ENCODE assay signal across 20 cellular contexts in genomic region chr9:92384373-92384772, GRCh38. TPM values are rescaled to one million over a fixed set of nuclear protein-coding genes. Genes with fewer than 3 reads are reported as not detected.
DNase-seq lines count a peak whose midpoint lies in the region; ATAC-seq and TF ChIP-seq lines count a peak whose summit lies in the region.
"Had no signal": no experiment of that assay in that cellular context is flagged by ENCODE, and none has a peak within 500 bp of the region (broad histone marks: within the 10 kb centered on the region; RNA-seq: fewer than 3 reads in every experiment).

No MANE protein-coding gene starts in this region.

- H3K36me3 ChIP-seq in esophagus muscularis mucosa: peaks cover 0 to 5% (median 0%) of the 10 kb centered on the region in 4 donors

- 52% methylated on average over 1 of the region's 1 CpG for WGBS in esophagus muscularis mucosa

- peaks cover 35% of the 10 kb centered on the region for H3K4me1 Mint-ChIP-seq in osteocyte (ENCODE audit: unreplicated experiment)

- peaks cover 13% of the 10 kb centered on the region for H3K36me3 Mint-ChIP-seq in osteocyte (ENCODE audit: unreplicated experiment)

- TF ChIP-seq POLR2A in esophagus muscularis mucosa (IDR thresholded peaks at IDR 0.05; ENCODE audit: low read depth): no peak

- no peaks in the 10 kb centered on the region for H3K27me3 ChIP-seq in esophagus muscularis mucosa

- H3K4me3 Mint-ChIP-seq in osteocyte (ENCODE audit: unreplicated experiment): peak overlapping the region; percentile 55
- H3K4me3 Mint-ChIP-seq: T-helper 1 cell treated with Interleukin-12 subunit alpha and Interleukin-12 subunit beta and Interleukin-4 antibody, amounts not matched to agents 30 μg/mL and 1 μg/mL, for 36 hours had no signal

- peak overlapping the region; percentile 71 for H3K27ac Mint-ChIP-seq in osteocyte (ENCODE audit: unreplicated experiment)
- H3K27ac Mint-ChIP-seq: T-helper 1 cell treated with Interleukin-12 subunit alpha and Interleukin-12 subunit beta and Interleukin-4 antibody, amounts not matched to agents 30 μg/mL and 1 μg/mL, for 36 hours had no signal

- no peak overlapping the region for H3K27ac ChIP-seq in RWPE1
- peak overlapping the region in 3 of 4 donors; percentile 23 to 50 (median 33) for H3K27ac ChIP-seq in esophagus muscularis mucosa (replicated peaks in 1 of 4)

- no peak overlapping the region for H3K4me3 ChIP-seq in esophagus muscularis mucosa
- H3K4me3 ChIP-seq: skin epidermis had no signal

- POLR2A ChIA-PET in RWPE1 (lab: Yijun Ruan, JAX; ENCODE audit: low non-redundant PET): interaction anchor here (0.7 kb wide), 1 partner anchor 92 kb away, joined by 3 read pairs; no protein-coding TSS in a partner anchor

- no peaks in the 10 kb centered on the region for H3K9me3 ChIP-seq in esophagus muscularis mucosa

- DNase-seq in ELR (ENCODE audit: low read depth): peak; percentile 68
- DNase-seq in RWPE1 (ENCODE audit: low spot score): peak; percentile 46
- no peak for DNase-seq in esophagus muscularis mucosa (ENCODE audit: extremely low spot score)
- DNase-seq in osteocyte (ENCODE audit: extremely low spot score, unreplicated experiment): no peak
- no peak for DNase-seq in RPMI8226
- no peak for DNase-seq in NCI-H2029 (lab: John Stamatoyannopoulos, UW)
- no peak for DNase-seq in iPS-NIHi11 (ENCODE audit: low spot score)
- DNase-seq: activated CD4-positive, alpha-beta T cell treated with anti-CD3 and anti-CD28 coated beads for 1 hour; activated CD8-positive, alpha-beta memory T cell treated with anti-CD3 and anti-CD28 coated beads, Interleukin-2, amount 50 U/mL, for 4 hours; activated naive CD4-positive, alpha-beta T cell treated with anti-CD3 and anti-CD28 coated beads, Interleukin-2, amount 50 U/mL, for 16 hours; mesendoderm; NCI-H187; NCI-H748 treated with DMSO at 0.1 percent for 48 hours; nucleus accumbens; stimulated activated naive CD8-positive, alpha-beta T cell treated with anti-CD3 and anti-CD28 coated beads, Interleukin-15, Interleukin-2, amounts not matched to agents 100 U/mL and 50 U/mL, for 24 hours had no signal

- no peak for ATAC-seq in HG03175 (IDR thresholded peaks at IDR 0.05; ENCODE audit: unreplicated experiment)
- ATAC-seq: stimulated activated naive CD8-positive, alpha-beta T cell treated with anti-CD3 and anti-CD28 coated beads, Interleukin-15, Interleukin-2, amounts not matched to agents 100 U/mL and 50 U/mL, for 24 hours had no signal

- H3K27me3 Mint-ChIP-seq in osteocyte (ENCODE audit: unreplicated experiment): no peaks in the 10 kb centered on the region

- intact Hi-C loops in esophagus muscularis mucosa (cut with DNase I): no loop called here

- CTCF ChIA-PET in RWPE1 (lab: Yijun Ruan, JAX): no interaction called here

- H3K4me1 ChIP-seq in esophagus muscularis mucosa: peaks cover 0 to 16% (median 11%) of the 10 kb centered on the region in 4 donors

- no peak for TF ChIP-seq CTCF in RWPE1 (conservative IDR thresholded peaks at IDR 0.05; ENCODE audit: low read depth)
- TF ChIP-seq CTCF in esophagus muscularis mucosa (IDR thresholded peaks at IDR 0.05): no peak
- no peak for TF ChIP-seq CTCF in osteocyte (IDR thresholded peaks at IDR 0.05)

- TF ChIP-seq EP300 in esophagus muscularis mucosa (IDR thresholded peaks at IDR 0.05): no peak

- no peaks in the 10 kb centered on the region for H3K9me3 Mint-ChIP-seq in osteocyte (ENCODE audit: unreplicated experiment)
- H3K9me3 Mint-ChIP-seq: T-helper 1 cell treated with Interleukin-12 subunit alpha and Interleukin-12 subunit beta and Interleukin-4 antibody, amounts not matched to agents 30 μg/mL and 1 μg/mL, for 36 hours had no signal

RNA-seq across cellular contexts. Expression of gene OGN, which starts 20.0 kb away (rescaled TPM):
- total RNA-seq in esophagus muscularis mucosa: 10 to 100 TPM; 16.5 to 42.1 (median 20.0) TPM
- total RNA-seq in osteocyte: 3.9 and 5.5 TPM in 2 replicates
- total RNA-seq: epithelial cell of proximal tubule, H4 had no signal

RNA-seq across cellular contexts. Expression of gene OMD, which starts 39.9 kb away (rescaled TPM):
- 10 to 100 TPM; 18.9 to 26.2 (median 21.4) TPM for total RNA-seq in esophagus muscularis mucosa
- total RNA-seq in osteocyte: 27.2 and 31.1 TPM in 2 replicates
- total RNA-seq: epithelial cell of proximal tubule had no signal

RNA-seq across cellular contexts. Expression of gene CENPP, which starts 58.6 kb away (rescaled TPM):
- 1 to 10 TPM; 1.0 to 5.8 (median 2.0) TPM for total RNA-seq in esophagus muscularis mucosa
- 11.6 and 13.1 TPM in 2 replicates for total RNA-seq in osteocyte

RNA-seq across cellular contexts. Expression of gene NOL8, which starts 59.2 kb away (rescaled TPM):
- total RNA-seq in esophagus muscularis mucosa (10 to 100 TPM; 17.1 to 28.2 (median 22.5) TPM), osteocyte (36.8 and 37.2 TPM in 2 replicates)

Comparison
In these comparisons a context has a peak if more than half of its experiments do, and no peak if none do; other contexts are left out.
1. DNase-seq: peak in ELR (single experiment) and RWPE1 (single experiment); none in esophagus muscularis mucosa (single experiment), osteocyte (single experiment), RPMI8226 (single experiment), NCI-H2029 (single experiment) and iPS-NIHi11 (single experiment).